ENCODE assay signal across 11 cellular contexts in the genomic region with DNA sequence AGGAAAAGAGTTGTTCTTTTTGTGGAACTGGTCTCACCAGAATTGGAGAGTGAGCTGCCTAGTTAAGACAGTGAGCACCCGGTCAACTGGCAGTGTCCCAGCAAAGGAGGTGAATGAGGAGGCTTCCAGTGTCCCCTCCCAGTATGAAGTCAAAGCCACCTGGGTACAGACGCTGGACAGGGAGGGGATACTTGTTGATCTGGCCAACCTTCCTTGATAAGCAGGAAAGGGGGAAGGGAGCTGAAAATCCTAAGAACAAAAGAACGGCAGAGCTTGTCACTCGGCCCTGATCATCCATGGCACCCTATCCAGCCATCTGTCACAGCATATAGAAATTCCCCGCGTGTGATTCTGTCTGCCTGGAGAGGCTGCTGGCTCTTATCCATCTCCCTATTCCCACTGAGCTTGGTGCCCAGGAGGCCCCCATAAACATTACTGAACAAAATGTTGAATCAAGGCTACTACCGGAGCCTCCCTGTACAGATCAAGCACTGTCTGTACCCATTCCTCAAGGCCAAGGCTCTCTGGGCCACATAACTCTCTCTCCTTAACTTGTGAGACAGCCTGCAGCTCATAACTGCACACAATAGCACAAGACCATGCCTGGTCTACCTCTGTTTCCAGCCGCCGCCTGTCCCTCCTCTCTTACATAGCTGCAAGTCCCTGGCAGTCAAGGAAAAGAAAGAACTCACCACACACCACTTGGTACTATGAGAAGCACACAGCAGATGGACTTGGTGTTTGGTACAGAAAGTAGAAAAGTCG.
A peak's percentile ranks its signal among the peaks of the same experiment; 100 is the strongest.
DNase-seq lines count a peak whose midpoint lies in the region; TF ChIP-seq lines count a peak whose summit lies in the region.
"Had no signal": no experiment of that assay in that cellular context is flagged by ENCODE, and none has a peak within 500 bp of the region (broad histone marks: within the 10 kb centered on the region; RNA-seq: fewer than 3 reads in every experiment).

No MANE protein-coding gene starts in this region.

- no peak overlapping the region for H4K91ac ChIP-seq in H9 (ENCODE audit: insufficient read length, low read depth, low read length)

- no peak overlapping the region for H3K4me3 Mint-ChIP-seq in H9
- no peak overlapping the region for H3K4me3 Mint-ChIP-seq in CD14-positive monocyte
- H3K4me3 Mint-ChIP-seq: IgD-negative memory B cell had no signal

- H3K36me3 ChIP-seq in esophagus (ENCODE audit: control insufficient read depth in 2 of 2, insufficient read depth in 2 of 2, low read length in 1 of 2) (peaks cover 0 to 2% of the 10 kb centered on the region in 2 donors), prostate gland (no peaks in the 10 kb centered on the region)
- H3K36me3 ChIP-seq: ascending aorta had no signal

- H4K20me1 ChIP-seq in H9 (ENCODE audit: control insufficient read depth, insufficient read depth, insufficient read length) = no peaks in the 10 kb centered on the region

- H3K36me3 Mint-ChIP-seq in H9 (ENCODE audit: insufficient read depth in 1 of 3, low read depth in 3 of 3) = peaks cover 4 to 7% (median 5%) of the 10 kb centered on the region in 3 experiments; a peak in 6 of 7 replicates
- H3K36me3 Mint-ChIP-seq in CD14-positive monocyte = no peaks in the 10 kb centered on the region

- H2AFZ ChIP-seq in H9 (ENCODE audit: low read length) = no peak overlapping the region

- peaks cover 24% of the 10 kb centered on the region for H3K4me1 ChIP-seq in H9 (ENCODE audit: insufficient read depth, low read length)
- H3K4me1 ChIP-seq in esophagus (ENCODE audit: control insufficient read depth in 2 of 2, insufficient read depth in 2 of 2, low read length in 1 of 2) = peaks cover 16 to 39% of the 10 kb centered on the region in 2 donors
- H3K4me1 ChIP-seq in prostate gland (replicated peaks) = peaks cover 30% of the 10 kb centered on the region

- intact Hi-C loops in prostate gland (cut with DNase I) = loop anchor here (5.0 kb wide), 1 partner anchor 92 kb away; a partner anchor contains a TSS
- intact Hi-C loops in CD14-positive monocyte (cut with micrococcal nuclease) = no loop called here

- no peak overlapping the region for H2BK120ac ChIP-seq in H9 (ENCODE audit: low read depth, low read length, poor library complexity, severe bottlenecking)

- no peaks in the 10 kb centered on the region for H3K9me3 ChIP-seq in H9 (ENCODE audit: control insufficient read depth, low read depth, low read length)
- no peaks in the 10 kb centered on the region for H3K9me3 ChIP-seq in esophagus (ENCODE audit: control insufficient read depth in 2 of 2, insufficient read depth in 1 of 2, low read depth in 1 of 2, low read length in 1 of 2)
- no peaks in the 10 kb centered on the region for H3K9me3 ChIP-seq in prostate gland
- H3K9me3 ChIP-seq: ascending aorta had no signal

- H3K27me3 ChIP-seq in H9 (ENCODE audit: insufficient read depth, low read length) (no peaks in the 10 kb centered on the region), esophagus (ENCODE audit: control insufficient read depth in 1 of 2, insufficient read depth in 2 of 2, low read length in 2 of 2) (no peaks in the 10 kb centered on the region), prostate gland (replicated peaks; ENCODE audit: insufficient read depth) (no peaks in the 10 kb centered on the region)
- H3K27me3 ChIP-seq: ascending aorta had no signal

- H3K4me3 ChIP-seq in esophagus (ENCODE audit: low read depth in 1 of 2, low read length in 2 of 2) (no peak overlapping the region), prostate gland (no peak overlapping the region)
- H3K4me3 ChIP-seq: ascending aorta had no signal

- peak overlapping the region; percentile 18 for H2AK5ac ChIP-seq in H9 (ENCODE audit: insufficient read length, low read length)

- H4K5ac ChIP-seq in H9 (ENCODE audit: insufficient read length, low read depth, low read length) = no peak overlapping the region

- no peak overlapping the region for H3T11ph ChIP-seq in H9 (ENCODE audit: low read length)

- peaks cover 11% of the 10 kb centered on the region for H3K79me1 ChIP-seq in H9 (ENCODE audit: insufficient read depth, low read depth, low read length, poor library complexity, severe bottlenecking)

- TF ChIP-seq CTCF in H9 (conservative IDR thresholded peaks at IDR 0.05) = no peak
- TF ChIP-seq CTCF in prostate gland (IDR thresholded peaks at IDR 0.05) = no peak
- TF ChIP-seq CTCF in CD14-positive monocyte (IDR thresholded peaks at IDR 0.05) = no peak

- H2BK15ac ChIP-seq in H9 (ENCODE audit: low read depth, low read length) = no peak overlapping the region

- WGBS in H9 (ENCODE audit: extremely low coverage, insufficient read length, low lambda C conversion rate) = no CpG with 5 or more reads among the region's 10 CpGs
- 51 to 62% methylated on average over 10 of the region's 10 CpGs for WGBS in esophagus, 2 donors
- WGBS in prostate gland = 37% methylated on average over 10 of the region's 10 CpGs

- H3K9me3 Mint-ChIP-seq in H9 = no peaks in the 10 kb centered on the region; a peak in 1 of 5 replicates
- no peaks in the 10 kb centered on the region for H3K9me3 Mint-ChIP-seq in CD14-positive monocyte
- H3K9me3 Mint-ChIP-seq: IgD-negative memory B cell had no signal

- no peak overlapping the region for H2BK12ac ChIP-seq in H9 (ENCODE audit: insufficient read length, low read depth, low read length)

- H3K27ac ChIP-seq in H9 (ENCODE audit: insufficient read length, low read depth, low read length) = no peak overlapping the region
- peak overlapping the region; percentile 25 to 90 for H3K27ac ChIP-seq in esophagus (ENCODE audit: low read depth in 2 of 2, low read length in 1 of 2)
- H3K27ac ChIP-seq in prostate gland = peak overlapping the region; percentile 67 to 69

- no peaks in the 10 kb centered on the region for H3K23me2 ChIP-seq in H9 (ENCODE audit: insufficient read length, low read depth, low read length, poor library complexity, severe bottlenecking)

- H3K27ac Mint-ChIP-seq in H9 (peak overlapping the region; percentile 36 to 73 (median 62); a peak in 6 of 7 replicates), CD14-positive monocyte (peak overlapping the region in 1 of 7 donors; percentile 27)

- TF ChIP-seq POLR2A in prostate gland (IDR thresholded peaks at IDR 0.05) = peak; percentile 28

- no peak overlapping the region for H3K56ac ChIP-seq in H9 (ENCODE audit: insufficient read length, low read depth, low read length)

- no peak overlapping the region for H3K4ac ChIP-seq in H9 (ENCODE audit: low read depth, low read length)

- H3K23ac ChIP-seq in H9 (ENCODE audit: insufficient read length, low read depth, low read length) = no peak overlapping the region

- H3K79me2 ChIP-seq in H9 (ENCODE audit: insufficient read depth, low read length) = peaks cover 12% of the 10 kb centered on the region; the same call in 1 of the 2 replicates

- H2BK5ac ChIP-seq in H9 (ENCODE audit: insufficient read length, low read length) = no peak overlapping the region

- no peak overlapping the region for H3K18ac ChIP-seq in H9 (ENCODE audit: insufficient read length, low read depth, low read length)

- H3K4me2 ChIP-seq in H9 (ENCODE audit: insufficient read depth, insufficient read length, low read length) = no peak overlapping the region

- no peak overlapping the region for H4K8ac ChIP-seq in H9 (replicated peaks; ENCODE audit: insufficient read length, low read depth, low read length)

- DNase-seq in H9 (no peak), NCI-H2171 treated with DMSO at 0.1 percent for 48 hours (lab: John Stamatoyannopoulos, UW) (peak; percentile 96), prostate gland (ENCODE audit: low spot score) (peak; percentile 81), CD14-positive monocyte (ENCODE audit: low spot score) (no peak), iPS-NIHi7 (ENCODE audit: extremely low spot score) (no peak)
- DNase-seq in activated CD4-positive, alpha-beta T cell treated with anti-CD3 and anti-CD28 coated beads for 1 hour = no peak
- DNase-seq: DMS79 treated with DMSO at 0.1 percent for 48 hours, SW 1271 had no signal

- no peak overlapping the region; the same call in 1 of the 2 replicates for H3K14ac ChIP-seq in H9 (ENCODE audit: insufficient read depth, low read length)

- H3K27me3 Mint-ChIP-seq in H9 (ENCODE audit: low read depth) (peaks cover 3% of the 10 kb centered on the region; the same call in 1 of the 2 replicates), CD14-positive monocyte (ENCODE audit: low read depth in 3 of 3) (peaks cover 0 to 2% (median 2%) of the 10 kb centered on the region in 3 donors)

- no peak overlapping the region for H2BK20ac ChIP-seq in H9 (ENCODE audit: low read depth, low read length, poor library complexity, severe bottlenecking)

- H3K4me1 Mint-ChIP-seq in H9 (peaks cover 66 to 71% of the 10 kb centered on the region in 2 experiments), CD14-positive monocyte (peaks cover 4% of the 10 kb centered on the region)

- H3K9ac ChIP-seq in H9 (ENCODE audit: extremely low read depth, insufficient read length, low read length) = peak overlapping the region; percentile 29

Comparison
In these comparisons a context has a peak if more than half of its experiments do, and no peak if none do; other contexts are left out.
1. DNase-seq: peak in NCI-H2171 treated with DMSO at 0.1 percent for 48 hours (single experiment) and prostate gland (single experiment); none in H9 (single experiment), activated CD4-positive, alpha-beta T cell treated with anti-CD3 and anti-CD28 coated beads for 1 hour (single experiment), CD14-positive monocyte (single experiment) and iPS-NIHi7 (single experiment).